Comparison of ENCODE assay signal across 7 cellular contexts in genomic region chr17:12395733-12396354, GRCh38.
DNase-seq lines count a peak whose midpoint lies in the region; ATAC-seq and TF ChIP-seq lines count a peak whose summit lies in the region.

No MANE protein-coding gene starts in this region.

- POLR2A ChIA-PET in GM10248 (lab: Yijun Ruan, JAX) = no interaction called here

- no peaks in the 10 kb centered on the region for H3K36me3 ChIP-seq in ascending aorta

- no peak for ATAC-seq in HG02852 (IDR thresholded peaks at IDR 0.05; ENCODE audit: unreplicated experiment)

- peaks cover 0 to 12% of the 10 kb centered on the region in 2 donors for H3K4me1 ChIP-seq in ascending aorta

- intact Hi-C loops in ascending aorta (cut with DNase I) = no loop called here

- no peaks in the 10 kb centered on the region for H3K36me3 Mint-ChIP-seq in mesothelial cell of epicardium

- H3K4me3 ChIP-seq in ascending aorta = no peak overlapping the region

- H3K27me3 Mint-ChIP-seq in mesothelial cell of epicardium (ENCODE audit: low read depth) = no peaks in the 10 kb centered on the region

- peaks cover 4% of the 10 kb centered on the region for H3K9me3 Mint-ChIP-seq in mesothelial cell of epicardium

- H3K4me1 Mint-ChIP-seq in mesothelial cell of epicardium = peaks cover 7% of the 10 kb centered on the region

- no peaks in the 10 kb centered on the region for H3K9me3 ChIP-seq in ascending aorta

- CTCF ChIA-PET in GM10248 (lab: Yijun Ruan, JAX) = interaction anchor here (0.8 to 2.5 kb wide), 6 partner anchors 12 to 52 kb away, joined by 3 to 8 read pairs (median 4); no protein-coding TSS in a partner anchor

- no peaks in the 10 kb centered on the region for H3K27me3 ChIP-seq in ascending aorta

- TF ChIP-seq CTCF in GM10248 (IDR thresholded peaks at IDR 0.05; ENCODE audit: control extremely low read depth, extremely low read depth, low read depth, missing control alignments) (peak; percentile 38), ascending aorta (IDR thresholded peaks at IDR 0.05) (peak in 2 of 3 experiments; percentile 24 to 26), mesothelial cell of epicardium (IDR thresholded peaks at IDR 0.05; ENCODE audit: unreplicated experiment) (peak; percentile 67)

- H3K4me3 Mint-ChIP-seq in mesothelial cell of epicardium = no peak overlapping the region

- H3K27ac Mint-ChIP-seq in mesothelial cell of epicardium = no peak overlapping the region

- no peak overlapping the region for H3K27ac ChIP-seq in ascending aorta

- DNase-seq in GM10248 (ENCODE audit: extremely low spot score) = no peak
- peak; percentile 7 for DNase-seq in HT1080 (ENCODE audit: low read depth)
- no peak for DNase-seq in ascending aorta (ENCODE audit: low spot score in 2 of 2)
- DNase-seq in mesothelial cell of epicardium (ENCODE audit: low spot score in 2 of 2, unreplicated experiment in 2 of 2) = no peak
- DNase-seq in NCI-H774 (lab: John Stamatoyannopoulos, UW) = no peak
- no peak for DNase-seq in GOT3 (lab: John Stamatoyannopoulos, UW)
